ENCODE assay signal across 35 cellular contexts in the genomic region with DNA sequence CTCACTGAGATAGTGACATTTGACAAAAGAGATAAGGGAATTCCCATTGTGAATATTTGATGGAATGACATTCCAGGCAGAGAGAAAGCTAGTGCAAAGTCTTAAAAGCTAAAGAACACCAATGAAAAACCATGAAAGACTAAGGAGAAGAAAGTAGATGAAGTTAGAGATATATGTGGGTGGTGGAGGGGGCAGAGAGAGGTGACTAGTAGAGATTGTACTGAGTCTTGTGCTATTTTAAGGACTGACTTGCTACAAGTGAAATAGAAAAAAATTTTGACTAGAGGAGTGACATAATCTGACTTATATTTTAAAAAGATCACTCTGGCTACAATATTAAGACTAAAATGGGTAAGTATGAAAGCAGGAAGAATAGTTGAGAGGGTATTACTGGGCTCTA. TPM values are rescaled to one million over a fixed set of nuclear protein-coding genes. Genes with fewer than 3 reads are reported as not detected.
"Had no signal": no experiment of that assay in that cellular context is flagged by ENCODE, and none has a peak within 500 bp of the region (broad histone marks: within the 10 kb centered on the region; RNA-seq: fewer than 3 reads in every experiment).

No MANE protein-coding gene starts in this region.

- H3K36me3 Mint-ChIP-seq: activated CD4-positive, alpha-beta memory T cell treated with anti-CD3 and anti-CD28 coated beads for 36 hours; activated CD8-positive, alpha-beta memory T cell treated with anti-CD3 and anti-CD28 coated beads, Interleukin-2, amount 10 ng/mL, durations not matched to agents 7 days and 5 days; activated naive CD4-positive, alpha-beta T cell treated with anti-CD3 and anti-CD28 coated beads, Interleukin-2, amount 50 U/mL, for 24 hours; activated naive CD8-positive, alpha-beta T cell treated with anti-CD3 and anti-CD28 coated beads for 36 hours had no signal

- H3K27me3 ChIP-seq: adrenal gland, body of pancreas, cardiac muscle cell, colonic mucosa, esophagus squamous epithelium, gastroesophageal sphincter, heart right ventricle had no signal

- H3K36me3 ChIP-seq: adrenal gland, cardiac muscle cell, colonic mucosa, esophagus squamous epithelium, gastroesophageal sphincter, heart right ventricle had no signal

- H3K4me1 Mint-ChIP-seq: activated CD4-positive, alpha-beta T cell treated with anti-CD3 and anti-CD28 coated beads for 36 hours; activated CD4-positive, alpha-beta T cell treated with anti-CD3 and anti-CD28 coated beads, Interleukin-2, amount 10 ng/mL, durations not matched to agents 24 days and 14 days; activated CD8-positive, alpha-beta memory T cell treated with anti-CD3 and anti-CD28 coated beads, Interleukin-2, amount 10 ng/mL, durations not matched to agents 7 days and 5 days; activated naive CD4-positive, alpha-beta T cell treated with anti-CD3 and anti-CD28 coated beads, Interleukin-2, amount 50 U/mL, for 24 hours; activated naive CD8-positive, alpha-beta T cell treated with anti-CD3 and anti-CD28 coated beads for 36 hours; activated naive CD8-positive, alpha-beta T cell treated with anti-CD3 and anti-CD28 coated beads, Interleukin-2, amount 50 U/mL, for 24 hours had no signal

- H3K9me3 Mint-ChIP-seq: activated CD4-positive, alpha-beta T cell treated with anti-CD3 and anti-CD28 coated beads, Interleukin-2, amount 10 ng/mL, durations not matched to agents 24 days and 14 days; activated naive CD8-positive, alpha-beta T cell treated with anti-CD3 and anti-CD28 coated beads for 36 hours; activated T-helper 1 cell treated with anti-CD3 and anti-CD28 coated beads, Interleukin-12 subunit alpha, Interleukin-12 subunit beta, Interleukin-2, Interleukin-4 antibody, amounts not matched to agents 30 ng/mL and 10 ng/mL and 1 ng/mL, durations not matched to agents 14 hours and 24 hours and 36 hours; activated T-helper 2 cell treated with anti-CD3 and anti-CD28 coated beads, Interferon-gamma antibody, Interleukin-2, Interleukin-4, amounts not matched to agents 10 μg/mL and 5 μg/mL and 100 μg/mL, durations not matched to agents 14 hours and 24 hours and 36 hours had no signal

- ATAC-seq: activated CD4-positive, alpha-beta T cell treated with anti-CD3 and anti-CD28 coated beads for 36 hours; activated CD8-positive, alpha-beta memory T cell treated with anti-CD3 and anti-CD28 coated beads, Interleukin-2, amount 10 ng/mL, durations not matched to agents 7 days and 5 days; activated CD8-positive, alpha-beta T cell treated with anti-CD3 and anti-CD28 coated beads, Interleukin-2, amount 10 ng/mL, durations not matched to agents 7 days and 5 days; activated naive CD8-positive, alpha-beta T cell treated with anti-CD3 and anti-CD28 coated beads, Interleukin-2, amount 50 U/mL, for 24 hours; body of pancreas; gastroesophageal sphincter; heart right ventricle had no signal

- H3K27ac ChIP-seq: adrenal gland, body of pancreas, cardiac muscle cell, colonic mucosa, epithelial cell of prostate, esophagus squamous epithelium, gastroesophageal sphincter, heart right ventricle had no signal

- FAIRE-seq: endometrium, endothelial cell of umbilical vein had no signal

- DNase-seq: activated CD4-positive, alpha-beta memory T cell treated with anti-CD3 and anti-CD28 coated beads for 36 hours; activated CD4-positive, alpha-beta T cell treated with anti-CD3 and anti-CD28 coated beads for 36 hours; activated CD4-positive, alpha-beta T cell treated with anti-CD3 and anti-CD28 coated beads, Interleukin-2, amount 10 ng/mL, durations not matched to agents 24 days and 14 days; activated CD4-positive, CD25-positive, alpha-beta regulatory T cell; activated CD4-positive, CD25-positive, alpha-beta regulatory T cell treated with anti-CD3 and anti-CD28 coated beads, Interleukin-2, amount 50 U/mL, for 72 hours; activated CD8-positive, alpha-beta memory T cell treated with anti-CD3 and anti-CD28 coated beads, Interleukin-2, amount 10 ng/mL, durations not matched to agents 7 days and 5 days; activated CD8-positive, alpha-beta memory T cell treated with anti-CD3 and anti-CD28 coated beads, Interleukin-2, amount 50 U/mL, for 4 hours; activated CD8-positive, alpha-beta T cell treated with anti-CD3 and anti-CD28 coated beads, Interleukin-2, amount 10 ng/mL, durations not matched to agents 7 days and 5 days; activated effector memory CD4-positive, alpha-beta T cell treated with anti-CD3 and anti-CD28 coated beads, Interleukin-2, amount 50 U/mL, for 16 hours; activated naive CD4-positive, alpha-beta T cell treated with anti-CD3 and anti-CD28 coated beads for 36 hours; activated naive CD8-positive, alpha-beta T cell treated with anti-CD3 and anti-CD28 coated beads for 36 hours; activated naive CD8-positive, alpha-beta T cell treated with anti-CD3 and anti-CD28 coated beads, Interleukin-2, amount 50 U/mL, for 24 hours; activated T-cell treated with anti-CD3 and anti-CD28 coated beads, Interleukin-2, amount 50 U/mL, for 1 hour; activated T-cell treated with anti-CD3 and anti-CD28 coated beads, Interleukin-2, amount 50 U/mL, for 48 hours; adrenal gland; amygdala; aorta; body of pancreas; central memory CD4-positive, alpha-beta T cell; cerebellar nuclear complex; colonic mucosa; effector CD8-positive, alpha-beta T cell; esophagus squamous epithelium; foreskin melanocyte; heart right ventricle; T-helper 2 cell had no signal

- H3K4me3 Mint-ChIP-seq: activated CD4-positive, alpha-beta memory T cell treated with anti-CD3 and anti-CD28 coated beads for 36 hours; activated CD4-positive, alpha-beta T cell treated with anti-CD3 and anti-CD28 coated beads for 36 hours; activated CD4-positive, alpha-beta T cell treated with anti-CD3 and anti-CD28 coated beads, Interleukin-2, amount 10 ng/mL, durations not matched to agents 24 days and 14 days; activated CD8-positive, alpha-beta memory T cell treated with anti-CD3 and anti-CD28 coated beads, Interleukin-2, amount 10 ng/mL, durations not matched to agents 7 days and 5 days; activated CD8-positive, alpha-beta T cell treated with anti-CD3 and anti-CD28 coated beads, Interleukin-2, amount 10 ng/mL, durations not matched to agents 7 days and 5 days; activated naive CD4-positive, alpha-beta T cell treated with anti-CD3 and anti-CD28 coated beads for 36 hours; activated naive CD4-positive, alpha-beta T cell treated with anti-CD3 and anti-CD28 coated beads, Interleukin-2, amount 50 U/mL, for 24 hours; activated naive CD8-positive, alpha-beta T cell treated with anti-CD3 and anti-CD28 coated beads for 36 hours; activated naive CD8-positive, alpha-beta T cell treated with anti-CD3 and anti-CD28 coated beads, Interleukin-2, amount 50 U/mL, for 24 hours; activated T-helper 1 cell treated with anti-CD3 and anti-CD28 coated beads, Interleukin-12 subunit alpha, Interleukin-12 subunit beta, Interleukin-2, Interleukin-4 antibody, amounts not matched to agents 30 ng/mL and 10 ng/mL and 1 ng/mL, durations not matched to agents 14 hours and 24 hours and 36 hours had no signal

- H3K27me3 Mint-ChIP-seq: activated CD4-positive, alpha-beta memory T cell treated with anti-CD3 and anti-CD28 coated beads for 36 hours; activated CD4-positive, alpha-beta T cell treated with anti-CD3 and anti-CD28 coated beads for 36 hours; activated CD4-positive, alpha-beta T cell treated with anti-CD3 and anti-CD28 coated beads, Interleukin-2, amount 10 ng/mL, durations not matched to agents 24 days and 14 days; activated CD8-positive, alpha-beta memory T cell treated with anti-CD3 and anti-CD28 coated beads, Interleukin-2, amount 10 ng/mL, durations not matched to agents 7 days and 5 days; activated naive CD4-positive, alpha-beta T cell treated with anti-CD3 and anti-CD28 coated beads, Interleukin-2, amount 50 U/mL, for 24 hours; activated naive CD8-positive, alpha-beta T cell treated with anti-CD3 and anti-CD28 coated beads, Interleukin-2, amount 50 U/mL, for 24 hours had no signal

- H3K4me1 ChIP-seq: adrenal gland, body of pancreas, colonic mucosa, esophagus squamous epithelium, gastroesophageal sphincter, heart right ventricle had no signal

- H3K4me3 ChIP-seq: adrenal gland, body of pancreas, cardiac muscle cell, colonic mucosa, esophagus squamous epithelium, gastroesophageal sphincter, heart right ventricle had no signal

- H3K27ac Mint-ChIP-seq: activated CD4-positive, alpha-beta memory T cell treated with anti-CD3 and anti-CD28 coated beads for 36 hours; activated CD4-positive, alpha-beta T cell treated with anti-CD3 and anti-CD28 coated beads for 36 hours; activated CD4-positive, alpha-beta T cell treated with anti-CD3 and anti-CD28 coated beads, Interleukin-2, amount 10 ng/mL, durations not matched to agents 24 days and 14 days; activated CD8-positive, alpha-beta memory T cell treated with anti-CD3 and anti-CD28 coated beads, Interleukin-2, amount 10 ng/mL, durations not matched to agents 7 days and 5 days; activated CD8-positive, alpha-beta T cell treated with anti-CD3 and anti-CD28 coated beads, Interleukin-2, amount 10 ng/mL, durations not matched to agents 7 days and 5 days; activated naive CD4-positive, alpha-beta T cell treated with anti-CD3 and anti-CD28 coated beads for 36 hours; activated naive CD4-positive, alpha-beta T cell treated with anti-CD3 and anti-CD28 coated beads, Interleukin-2, amount 50 U/mL, for 24 hours; activated naive CD8-positive, alpha-beta T cell treated with anti-CD3 and anti-CD28 coated beads for 36 hours; activated naive CD8-positive, alpha-beta T cell treated with anti-CD3 and anti-CD28 coated beads, Interleukin-2, amount 50 U/mL, for 24 hours; activated T-helper 1 cell treated with anti-CD3 and anti-CD28 coated beads, Interleukin-12 subunit alpha, Interleukin-12 subunit beta, Interleukin-2, Interleukin-4 antibody, amounts not matched to agents 30 ng/mL and 10 ng/mL and 1 ng/mL, durations not matched to agents 14 hours and 24 hours and 36 hours; activated T-helper 2 cell treated with anti-CD3 and anti-CD28 coated beads, Interferon-gamma antibody, Interleukin-2, Interleukin-4, amounts not matched to agents 10 μg/mL and 5 μg/mL and 100 μg/mL, durations not matched to agents 14 hours and 24 hours and 36 hours had no signal

- H3K9me3 ChIP-seq: adrenal gland, body of pancreas, colonic mucosa, esophagus squamous epithelium, gastroesophageal sphincter had no signal

RNA-seq across cellular contexts. Expression of a gene that starts 35.3 kb away (rescaled TPM):
- total RNA-seq: activated CD4-positive, alpha-beta memory T cell treated with anti-CD3 and anti-CD28 coated beads for 36 hours; activated CD4-positive, alpha-beta T cell treated with anti-CD3 and anti-CD28 coated beads for 36 hours; activated CD4-positive, alpha-beta T cell treated with anti-CD3 and anti-CD28 coated beads, Interleukin-2, amount 10 ng/mL, durations not matched to agents 24 days and 14 days; activated CD8-positive, alpha-beta memory T cell treated with anti-CD3 and anti-CD28 coated beads for 36 hours; activated CD8-positive, alpha-beta memory T cell treated with anti-CD3 and anti-CD28 coated beads, Interleukin-2, amount 10 ng/mL, durations not matched to agents 7 days and 5 days; activated CD8-positive, alpha-beta T cell treated with anti-CD3 and anti-CD28 coated beads, Interleukin-2, amount 10 ng/mL, durations not matched to agents 7 days and 5 days; activated naive CD4-positive, alpha-beta T cell treated with anti-CD3 and anti-CD28 coated beads for 36 hours; activated naive CD8-positive, alpha-beta T cell treated with anti-CD3 and anti-CD28 coated beads for 36 hours; activated T-helper 1 cell treated with anti-CD3 and anti-CD28 coated beads, Interleukin-12 subunit alpha, Interleukin-12 subunit beta, Interleukin-2, Interleukin-4 antibody, amounts not matched to agents 30 ng/mL and 10 ng/mL and 1 ng/mL, durations not matched to agents 14 hours and 24 hours and 36 hours; activated T-helper 2 cell treated with anti-CD3 and anti-CD28 coated beads, Interferon-gamma antibody, Interleukin-2, Interleukin-4, amounts not matched to agents 10 μg/mL and 5 μg/mL and 100 μg/mL, durations not matched to agents 14 hours and 24 hours and 36 hours had no signal
